10 cellular contexts compared by ENCODE assay signal in genomic region chr17:78142113-78142861, GRCh38. TPM values are rescaled to one million over a fixed set of nuclear protein-coding genes. Genes with fewer than 3 reads are reported as not detected.
DNase-seq lines count a peak whose midpoint lies in the region; ATAC-seq, FAIRE-seq and TF ChIP-seq lines count a peak whose summit lies in the region.
"Had no signal": no experiment of that assay in that cellular context is flagged by ENCODE, and none has a peak within 500 bp of the region (broad histone marks: within the 10 kb centered on the region; RNA-seq: fewer than 3 reads in every experiment).

No MANE protein-coding gene starts in this region.

- H3K27me3 Mint-ChIP-seq in CD4-positive, alpha-beta T cell: no peaks in the 10 kb centered on the region
- H3K27me3 Mint-ChIP-seq in IgD-negative memory B cell: no peaks in the 10 kb centered on the region

- H2AFZ ChIP-seq in K562 (ENCODE audit: low read depth, low read length): no peak overlapping the region

- TF ChIP-seq CTCF in CD4-positive, alpha-beta T cell (IDR thresholded peaks at IDR 0.05): no peak
- no peak for TF ChIP-seq CTCF in K562 (IDR thresholded peaks at IDR 0.05 in 2 of 3, conservative IDR thresholded peaks at IDR 0.05 in 1 of 3; ENCODE audit: insufficient read depth in 2 of 3, low read depth in 1 of 3, low read length in 3 of 3)
- no peak for TF ChIP-seq CTCF in lower lobe of right lung (IDR thresholded peaks at IDR 0.05)
- TF ChIP-seq CTCF in heart left ventricle (IDR thresholded peaks at IDR 0.05): no peak

- CTCF ChIA-PET in CD4-positive, alpha-beta T cell (lab: Charles Lee): interaction anchor here (1.2 to 1.8 kb wide), 2 partner anchors 30 to 31 kb away, joined by 3 to 5 read pairs; no protein-coding TSS in a partner anchor
- CTCF ChIA-PET in K562 (lab: Yijun Ruan, JAX; ENCODE audit: low intra/inter-chr PET ratio): no interaction called here

- no peaks in the 10 kb centered on the region for H4K20me1 ChIP-seq in K562 (replicated peaks; ENCODE audit: control insufficient read depth, insufficient read depth, low read length)

- H3K4me3 Mint-ChIP-seq in CD4-positive, alpha-beta T cell: no peak overlapping the region
- peak overlapping the region in 2 of 4 donors; percentile 67 to 71 for H3K4me3 Mint-ChIP-seq in IgD-negative memory B cell

- peaks cover 24% of the 10 kb centered on the region for H3K79me2 ChIP-seq in K562 (ENCODE audit: control insufficient read depth, insufficient read depth, low read length)

- no peaks in the 10 kb centered on the region for H3K27me3 ChIP-seq in CD4-positive, alpha-beta T cell (ENCODE audit: control insufficient read depth, insufficient read depth, low read length)
- H3K27me3 ChIP-seq in K562 (ENCODE audit: control insufficient read depth in 2 of 2, insufficient read depth in 2 of 2, low read length in 2 of 2): no peaks in the 10 kb centered on the region
- H3K27me3 ChIP-seq in lower lobe of right lung (ENCODE audit: low read depth): no peaks in the 10 kb centered on the region
- H3K27me3 ChIP-seq in heart left ventricle: no peaks in the 10 kb centered on the region

- no peak for TF ChIP-seq RAD21 in K562 (CRISPR knock-in tag; conservative IDR thresholded peaks at IDR 0.05 in 1 of 2, IDR thresholded peaks at IDR 0.05 in 1 of 2)

- peaks cover 74 to 99% of the 10 kb centered on the region in 2 experiments for H3K4me1 ChIP-seq in K562 (replicated peaks in 1 of 2; ENCODE audit: control insufficient read depth in 2 of 2, insufficient read depth in 2 of 2, low read length in 2 of 2)
- H3K4me1 ChIP-seq in lower lobe of right lung: peaks cover 69% of the 10 kb centered on the region
- peaks cover 11 to 59% (median 30%) of the 10 kb centered on the region in 12 donors for H3K4me1 ChIP-seq in heart left ventricle

- FAIRE-seq in K562 (lab: Jason Lieb, UNC): no peak

- H3K9me3 Mint-ChIP-seq in CD4-positive, alpha-beta T cell: no peaks in the 10 kb centered on the region
- H3K9me3 Mint-ChIP-seq in IgD-negative memory B cell: no peaks in the 10 kb centered on the region

- H3K36me3 ChIP-seq in K562 (ENCODE audit: control insufficient read depth, insufficient read depth, low read length) (no peaks in the 10 kb centered on the region), lower lobe of right lung (no peaks in the 10 kb centered on the region), heart left ventricle (peaks cover 0 to 17% (median 0%) of the 10 kb centered on the region in 9 donors)

- peak overlapping the region in 1 of 2 experiments; percentile 88; a peak in 2 of 4 replicates for H3K9ac ChIP-seq in K562 (ENCODE audit: insufficient read depth in 1 of 2, low read depth in 2 of 2, low read length in 2 of 2)

- H3K9me1 ChIP-seq in K562 (ENCODE audit: control insufficient read depth, insufficient read depth, low read length): peaks cover 2% of the 10 kb centered on the region

- peak overlapping the region; percentile 21 for H3K27ac ChIP-seq in CD4-positive, alpha-beta T cell (ENCODE audit: low read depth, low read length)
- no peak overlapping the region for H3K27ac ChIP-seq in K562 (ENCODE audit: extremely low read depth, low read depth, low read length)
- H3K27ac ChIP-seq in lower lobe of right lung: no peak overlapping the region
- H3K27ac ChIP-seq in heart left ventricle: no peak overlapping the region
- H3K27ac ChIP-seq: HL-60 had no signal

- POLR2A ChIA-PET in CD4-positive, alpha-beta T cell (lab: Charles Lee): interaction anchor here (0.7 to 16.9 kb wide), 10 partner anchors 8 to 33 kb away, joined by 3 to 766 read pairs (median 5); partner anchors contain the start of genes TMC6 and TMC8
- POLR2A ChIA-PET in K562 (lab: Yijun Ruan, JAX): interaction anchor here (0.5 to 3.3 kb wide), 5 partner anchors 16 to 73 kb away, joined by 3 to 23 read pairs (median 3); partner anchors contain the start of genes AFMID and TK1

- H3K9me3 ChIP-seq in CD4-positive, alpha-beta T cell (ENCODE audit: control insufficient read depth, low read length): no peaks in the 10 kb centered on the region
- H3K9me3 ChIP-seq in K562 (replicated peaks; ENCODE audit: control insufficient read depth, insufficient read depth, low read depth, low read length) (no peaks in the 10 kb centered on the region), lower lobe of right lung (no peaks in the 10 kb centered on the region), heart left ventricle (no peaks in the 10 kb centered on the region)

- DNase-seq in CD4-positive, alpha-beta T cell: no peak
- peak in 3 of 4 experiments; percentile 30 to 49 (median 45) for DNase-seq in K562 (ENCODE audit: extremely low read depth in 1 of 4, low spot score in 3 of 4)
- DNase-seq in lower lobe of right lung: peak; percentile 86
- no peak for DNase-seq in heart left ventricle
- DNase-seq in NOMO-1 treated with dmso at 0.1 percent for 144 hours (lab: John Stamatoyannopoulos, UW; ENCODE audit: unreplicated experiment): no peak
- DNase-seq in NOMO-1 treated with DMSO at 0.1 percent for 48 hours (lab: John Stamatoyannopoulos, UW; ENCODE audit: unreplicated experiment): no peak
- DNase-seq: activated gamma-delta T cell had no signal

- ATAC-seq in CD4-positive, alpha-beta T cell (ENCODE audit: poor library complexity): no peak
- ATAC-seq in K562: no peak
- ATAC-seq in lower lobe of right lung: peak; percentile 8 to 37
- no peak for ATAC-seq in heart left ventricle
- no peak for ATAC-seq in GM18870 (IDR thresholded peaks at IDR 0.05; ENCODE audit: unreplicated experiment)

- in situ Hi-C loops in K562 (cut with MboI): no loop called here

- no TSS peak for BruUV-seq in K562 (replicated peaks; lab: Mats Ljungman, UMichigan)

- H3K27ac Mint-ChIP-seq in CD4-positive, alpha-beta T cell: peak overlapping the region; percentile 67
- peak overlapping the region in 2 of 3 donors; percentile 39 to 89 for H3K27ac Mint-ChIP-seq in IgD-negative memory B cell

- H3K4me2 ChIP-seq in K562 (ENCODE audit: insufficient read depth, low read length): no peak overlapping the region

- 53% methylated on average over 15 of the region's 16 CpGs for WGBS in K562 (ENCODE audit: insufficient coverage, low coverage, missing lambda C conversion rate)
- WGBS in heart left ventricle, 4 donors: 81 to 83% (median 82%) methylated on average over 14 to 16 of the region's 16 CpGs

- no peak overlapping the region for H3K4me3 ChIP-seq in K562
- H3K4me3 ChIP-seq in lower lobe of right lung: no peak overlapping the region
- no peak overlapping the region for H3K4me3 ChIP-seq in heart left ventricle

- TF ChIP-seq POLR2A in K562 (conservative IDR thresholded peaks at IDR 0.05) (no peak), heart left ventricle (IDR thresholded peaks at IDR 0.05) (no peak)

- TF ChIP-seq EP300 in K562 (IDR thresholded peaks at IDR 0.05; ENCODE audit: low read length): no peak

- H3K36me3 Mint-ChIP-seq in CD4-positive, alpha-beta T cell (ENCODE audit: low read depth): peaks cover 44% of the 10 kb centered on the region
- H3K36me3 Mint-ChIP-seq in IgD-negative memory B cell: peaks cover 7% of the 10 kb centered on the region

- peaks cover 54% of the 10 kb centered on the region for H3K4me1 Mint-ChIP-seq in CD4-positive, alpha-beta T cell (ENCODE audit: low read depth)
- H3K4me1 Mint-ChIP-seq in IgD-negative memory B cell: peaks cover 21 to 49% (median 49%) of the 10 kb centered on the region in 3 donors

- intact Hi-C loops in CD4-positive, alpha-beta T cell (cut with DNase I, micrococcal nuclease): loop anchor here in 1 of 2 experiments (5.0 kb wide), 1 partner anchor 45 kb away; the partner anchor contains the start of genes AFMID and TK1
- intact Hi-C loops in K562 (cut with micrococcal nuclease) (loop anchor here (5.0 kb wide), 1 partner anchor 35 kb away; no protein-coding TSS in a partner anchor), lower lobe of right lung (cut with DNase I) (no loop called here), heart left ventricle (cut with DNase I) (no loop called here)

RNA-seq across cellular contexts. Expression of gene C17orf99, which starts 3.9 kb away (rescaled TPM):
- total RNA-seq in CD4-positive, alpha-beta T cell: not detected
- not detected for polyA plus RNA-seq in IgD-negative memory B cell
- total RNA-seq in K562 (2011; cell fraction: chromatin; rRNA removed; ENCODE audit: low replicate concordance): 66.4 and 86.5 TPM in 2 replicates
- total RNA-seq in K562 (2011; cell fraction: nucleolus; rRNA removed): 51.9 and 66.7 TPM in 2 replicates
- total RNA-seq in K562 (2011; cell fraction: nucleoplasm; rRNA removed): 36.2 and 47.7 TPM in 2 replicates
- 16.8 and 17.3 TPM in 2 replicates for total RNA-seq in K562 (2014; rRNA removed)
- 7.1 and 7.5 TPM in 2 replicates for total RNA-seq in K562 (2014; rRNA removed; fragmentation: Illumina TruSeq; extraction: Trizol)
- total RNA-seq in K562 (2015; rRNA removed; fragmentation: Illumina TruSeq; extraction: Trizol): 4.0 and 5.8 TPM in 2 replicates
- total RNA-seq in K562 (2021): 16.4 and 18.9 TPM in 2 replicates
- polyA plus RNA-seq in K562 (2011; rRNA removed): 15.9 and 16.2 TPM in 2 replicates
- polyA plus RNA-seq in K562 (2011; cell fraction: cytosol; rRNA removed): 11.8 and 31.5 TPM in 2 replicates
- 30.9 and 68.9 TPM in 2 replicates for polyA plus RNA-seq in K562 (2011; cell fraction: nucleus; rRNA removed)
- polyA plus RNA-seq in K562 (2012): 4.7 and 6.4 TPM in 2 replicates
- polyA plus RNA-seq in K562 (2014; fragmentation: Illumina TruSeq; extraction: Trizol): 14.3 and 20.0 TPM in 2 replicates
- polyA plus RNA-seq in K562 (2014; fragmentation: Nextera tagmentation; extraction: Ambion mirVana): 1 to 10 TPM; 4.1 to 7.7 TPM
- 16.4 and 19.9 TPM in 2 replicates for polyA plus RNA-seq in K562 (2014; rRNA removed)
- polyA minus RNA-seq in K562 (2011; rRNA and poly(A)+ RNA removed): 2.7 and 10.0 TPM in 2 replicates
- polyA minus RNA-seq in K562 (2011; cell fraction: cytosol; rRNA and poly(A)+ RNA removed): 6.5 and 11.1 TPM in 2 replicates
- polyA minus RNA-seq in K562 (2011; cell fraction: nucleus; rRNA and poly(A)+ RNA removed): 5.6 and 11.8 TPM in 2 replicates
- total RNA-seq in lower lobe of right lung: not detected
- total RNA-seq in heart left ventricle: not detected
- polyA plus RNA-seq in heart left ventricle: not detected

RNA-seq across cellular contexts. Expression of gene TMC8, which starts 11.7 kb away (rescaled TPM):
- 100 to 1,000 TPM; 567 to 577 TPM for total RNA-seq in CD4-positive, alpha-beta T cell
- polyA plus RNA-seq in IgD-negative memory B cell (97.5 TPM), K562 (2011; rRNA removed) (3.5 and 6.1 TPM in 2 replicates), K562 (2014; fragmentation: Illumina TruSeq; extraction: Trizol) (2.8 and 5.7 TPM in 2 replicates), K562 (2014; fragmentation: Nextera tagmentation; extraction: Ambion mirVana) (under 1 TPM; 0.13 to 0.21 TPM), K562 (2014; rRNA removed) (4.1 and 10.9 TPM in 2 replicates), heart left ventricle (1 to 10 TPM; 1.2 to 1.8 TPM)
- 23.0 and 64.6 TPM in 2 replicates for total RNA-seq in K562 (2011; cell fraction: chromatin; rRNA removed; ENCODE audit: low replicate concordance)
- 33.3 and 43.0 TPM in 2 replicates for total RNA-seq in K562 (2011; cell fraction: nucleolus; rRNA removed)
- 24.9 and 26.8 TPM in 2 replicates for total RNA-seq in K562 (2011; cell fraction: nucleoplasm; rRNA removed)
- total RNA-seq in K562 (2014; rRNA removed) (4.8 TPM in 2 replicates), K562 (2014; rRNA removed; fragmentation: Illumina TruSeq; extraction: Trizol) (1.0 and 1.3 TPM in 2 replicates), K562 (2015; rRNA removed; fragmentation: Illumina TruSeq; extraction: Trizol) (1.3 TPM in 2 replicates), K562 (2021) (8.3 and 10.3 TPM in 2 replicates), lower lobe of right lung (33.8 TPM), heart left ventricle (10 to 100 TPM in 1 of 9 donors, 1 to 10 TPM in 5, under 1 TPM in 3; 0.81 to 21.6 (median 1.1) TPM)
- polyA plus RNA-seq in K562 (2011; cell fraction: cytosol; rRNA removed): 1.9 and 10.1 TPM in 2 replicates
- 15.8 and 47.9 TPM in 2 replicates for polyA plus RNA-seq in K562 (2011; cell fraction: nucleus; rRNA removed)
- polyA plus RNA-seq in K562 (2012): 7.4 and 8.2 TPM in 2 replicates
- 2.4 and 2.5 TPM in 2 replicates for polyA minus RNA-seq in K562 (2011; rRNA and poly(A)+ RNA removed)
- polyA minus RNA-seq in K562 (2011; cell fraction: cytosol; rRNA and poly(A)+ RNA removed): 2.2 and 4.6 TPM in 2 replicates
- polyA minus RNA-seq in K562 (2011; cell fraction: nucleus; rRNA and poly(A)+ RNA removed): 9.6 and 12.8 TPM in 2 replicates

RNA-seq across cellular contexts. Expression of gene TMC6, which starts 13.7 kb away (rescaled TPM):
- 100 to 1,000 TPM; 645 to 659 TPM for total RNA-seq in CD4-positive, alpha-beta T cell
- polyA plus RNA-seq in IgD-negative memory B cell (212 TPM), K562 (2011; rRNA removed) (66.9 and 116 TPM in 2 replicates), K562 (2014; fragmentation: Illumina TruSeq; extraction: Trizol) (36.6 and 87.5 TPM in 2 replicates), K562 (2014; fragmentation: Nextera tagmentation; extraction: Ambion mirVana) (1 to 10 TPM; 4.1 to 8.2 TPM), K562 (2014; rRNA removed) (201 and 246 TPM in 2 replicates), heart left ventricle (10 to 100 TPM; 31.2 to 50.1 TPM)
- 470 and 1,385 TPM in 2 replicates for total RNA-seq in K562 (2011; cell fraction: chromatin; rRNA removed; ENCODE audit: low replicate concordance)
- 924 and 982 TPM in 2 replicates for total RNA-seq in K562 (2011; cell fraction: nucleolus; rRNA removed)
- total RNA-seq in K562 (2011; cell fraction: nucleoplasm; rRNA removed): 574 and 584 TPM in 2 replicates
- total RNA-seq in K562 (2014; rRNA removed) (183 and 200 TPM in 2 replicates), K562 (2014; rRNA removed; fragmentation: Illumina TruSeq; extraction: Trizol) (30.2 and 33.0 TPM in 2 replicates), K562 (2015; rRNA removed; fragmentation: Illumina TruSeq; extraction: Trizol) (64.8 and 66.9 TPM in 2 replicates), K562 (2021) (304 and 351 TPM in 2 replicates), lower lobe of right lung (173 TPM), heart left ventricle (100 to 1,000 TPM in 1 of 9 donors, 10 to 100 TPM in 8; 41.5 to 139 (median 71.4) TPM)
- 66.0 and 200 TPM in 2 replicates for polyA plus RNA-seq in K562 (2011; cell fraction: cytosol; rRNA removed)
- polyA plus RNA-seq in K562 (2011; cell fraction: nucleus; rRNA removed): 537 and 1,067 TPM in 2 replicates
- 156 and 191 TPM in 2 replicates for polyA plus RNA-seq in K562 (2012)
- 21.1 and 34.2 TPM in 2 replicates for polyA minus RNA-seq in K562 (2011; rRNA and poly(A)+ RNA removed)
- polyA minus RNA-seq in K562 (2011; cell fraction: cytosol; rRNA and poly(A)+ RNA removed): 97.7 and 104 TPM in 2 replicates
- 176 and 224 TPM in 2 replicates for polyA minus RNA-seq in K562 (2011; cell fraction: nucleus; rRNA and poly(A)+ RNA removed)

RNA-seq across cellular contexts. Expression of gene SYNGR2, which starts 26.1 kb away (rescaled TPM):
- 10 to 100 TPM; 34.9 to 41.3 TPM for total RNA-seq in CD4-positive, alpha-beta T cell
- polyA plus RNA-seq in IgD-negative memory B cell: 633 TPM
- 68.6 and 254 TPM in 2 replicates for total RNA-seq in K562 (2011; cell fraction: chromatin; rRNA removed; ENCODE audit: low replicate concordance)
- 327 and 339 TPM in 2 replicates for total RNA-seq in K562 (2011; cell fraction: nucleolus; rRNA removed)
- 222 and 253 TPM in 2 replicates for total RNA-seq in K562 (2011; cell fraction: nucleoplasm; rRNA removed)
- total RNA-seq in K562 (2014; rRNA removed): 87.8 and 120 TPM in 2 replicates
- 29.7 and 44.9 TPM in 2 replicates for total RNA-seq in K562 (2014; rRNA removed; fragmentation: Illumina TruSeq; extraction: Trizol)
- total RNA-seq in K562 (2015; rRNA removed; fragmentation: Illumina TruSeq; extraction: Trizol): 68.0 and 68.2 TPM in 2 replicates
- total RNA-seq in K562 (2021): 173 and 185 TPM in 2 replicates
- polyA plus RNA-seq in K562 (2011; rRNA removed): 159 and 208 TPM in 2 replicates
- polyA plus RNA-seq in K562 (2011; cell fraction: cytosol; rRNA removed): 393 and 921 TPM in 2 replicates
- polyA plus RNA-seq in K562 (2011; cell fraction: nucleus; rRNA removed): 163 and 222 TPM in 2 replicates
- polyA plus RNA-seq in K562 (2012): 104 and 149 TPM in 2 replicates
- 167 and 172 TPM in 2 replicates for polyA plus RNA-seq in K562 (2014; fragmentation: Illumina TruSeq; extraction: Trizol)
- 1 to 10 TPM; 1.4 to 7.6 TPM for polyA plus RNA-seq in K562 (2014; fragmentation: Nextera tagmentation; extraction: Ambion mirVana)
- 140 and 156 TPM in 2 replicates for polyA plus RNA-seq in K562 (2014; rRNA removed)
- polyA minus RNA-seq in K562 (2011; rRNA and poly(A)+ RNA removed): 64.8 and 150 TPM in 2 replicates
- polyA minus RNA-seq in K562 (2011; cell fraction: cytosol; rRNA and poly(A)+ RNA removed): 129 and 147 TPM in 2 replicates
- polyA minus RNA-seq in K562 (2011; cell fraction: nucleus; rRNA and poly(A)+ RNA removed): 33.9 and 38.4 TPM in 2 replicates
- total RNA-seq in lower lobe of right lung: 217 TPM
- total RNA-seq in heart left ventricle: 100 to 1,000 TPM in 7 of 9 donors, 10 to 100 TPM in 2; 99.5 to 268 (median 135) TPM
- polyA plus RNA-seq in heart left ventricle: 100 to 1,000 TPM; 104 to 174 TPM

RNA-seq across cellular contexts. Expression of gene TK1, which starts 44.6 kb away (rescaled TPM):
- under 1 TPM; 0.78 to 0.88 TPM for total RNA-seq in CD4-positive, alpha-beta T cell
- polyA plus RNA-seq in IgD-negative memory B cell: 7.0 TPM
- 24.3 and 89.6 TPM in 2 replicates for total RNA-seq in K562 (2011; cell fraction: chromatin; rRNA removed; ENCODE audit: low replicate concordance)
- total RNA-seq in K562 (2011; cell fraction: nucleolus; rRNA removed): 88.4 and 100 TPM in 2 replicates
- 53.4 and 62.0 TPM in 2 replicates for total RNA-seq in K562 (2011; cell fraction: nucleoplasm; rRNA removed)
- total RNA-seq in K562 (2014; rRNA removed): 195 and 231 TPM in 2 replicates
- total RNA-seq in K562 (2014; rRNA removed; fragmentation: Illumina TruSeq; extraction: Trizol): 45.0 and 59.5 TPM in 2 replicates
- total RNA-seq in K562 (2015; rRNA removed; fragmentation: Illumina TruSeq; extraction: Trizol): 97.7 and 98.0 TPM in 2 replicates
- 198 TPM in 2 replicates for total RNA-seq in K562 (2021)
- 123 and 130 TPM in 2 replicates for polyA plus RNA-seq in K562 (2011; rRNA removed)
- polyA plus RNA-seq in K562 (2011; cell fraction: cytosol; rRNA removed): 232 and 546 TPM in 2 replicates
- 82.4 and 119 TPM in 2 replicates for polyA plus RNA-seq in K562 (2011; cell fraction: nucleus; rRNA removed)
- 204 and 231 TPM in 2 replicates for polyA plus RNA-seq in K562 (2012)
- polyA plus RNA-seq in K562 (2014; fragmentation: Illumina TruSeq; extraction: Trizol): 103 and 216 TPM in 2 replicates
- polyA plus RNA-seq in K562 (2014; fragmentation: Nextera tagmentation; extraction: Ambion mirVana): 10 to 100 TPM in 1 of 2 experiments, 1 to 10 TPM in 1; 8.4 to 29.9 TPM
- 192 and 280 TPM in 2 replicates for polyA plus RNA-seq in K562 (2014; rRNA removed)
- 86.2 and 149 TPM in 2 replicates for polyA minus RNA-seq in K562 (2011; rRNA and poly(A)+ RNA removed)
- polyA minus RNA-seq in K562 (2011; cell fraction: cytosol; rRNA and poly(A)+ RNA removed): 121 and 135 TPM in 2 replicates
- polyA minus RNA-seq in K562 (2011; cell fraction: nucleus; rRNA and poly(A)+ RNA removed): 32.2 and 35.5 TPM in 2 replicates
- total RNA-seq in lower lobe of right lung: 6.6 TPM
- total RNA-seq in heart left ventricle: 10 to 100 TPM in 1 of 9 donors, 1 to 10 TPM in 6, under 1 TPM in 2; 0.29 to 21.7 (median 1.2) TPM
- polyA plus RNA-seq in heart left ventricle: 1 to 10 TPM in 1 of 2 donors, under 1 TPM in 1; 0.91 to 1.9 TPM

Comparison
In these comparisons a context has a peak if more than half of its experiments do, and no peak if none do; other contexts are left out.
1. ATAC-seq: peak in lower lobe of right lung (2 of 2); none in CD4-positive, alpha-beta T cell (single experiment), K562 (single experiment), heart left ventricle (0 of 4) and GM18870 (single experiment).
2. DNase-seq: peak in K562 (3 of 4) and lower lobe of right lung (single experiment); none in CD4-positive, alpha-beta T cell (0 of 10), heart left ventricle (0 of 5), NOMO-1 treated with dmso at 0.1 percent for 144 hours (single experiment) and NOMO-1 treated with DMSO at 0.1 percent for 48 hours (single experiment).
3. RNA of gene TMC8, which starts 11.7 kb away (total RNA-seq): 567 to 577 TPM in CD4-positive, alpha-beta T cell; 33.8 TPM in lower lobe of right lung (single experiment), 1.0 to 64.6 TPM in K562 and 0.81 to 21.6 TPM in heart left ventricle; every median in the first group is over 4 times any median in the second.